Comparison of ENCODE assay signal across 15 cellular contexts in genomic region chr19:4795400-4795799, GRCh38. TPM values are rescaled to one million over a fixed set of nuclear protein-coding genes. Genes with fewer than 3 reads are reported as not detected.
DNase-seq lines count a peak whose midpoint lies in the region; ATAC-seq and TF ChIP-seq lines count a peak whose summit lies in the region.
"Had no signal": no experiment of that assay in that cellular context is flagged by ENCODE, and none has a peak within 500 bp of the region (broad histone marks: within the 10 kb centered on the region; RNA-seq: fewer than 3 reads in every experiment).

No MANE protein-coding gene starts in this region.

- TF ChIP-seq CTCF in heart right ventricle (IDR thresholded peaks at IDR 0.05) (no peak), RWPE1 (conservative IDR thresholded peaks at IDR 0.05; ENCODE audit: low read depth) (no peak), epithelial cell of esophagus (IDR thresholded peaks at IDR 0.05; ENCODE audit: insufficient read depth, low read depth, low read length, missing control alignments) (no peak), endothelial cell (IDR thresholded peaks at IDR 0.05; ENCODE audit: unreplicated experiment) (no peak)

- peaks cover 10% of the 10 kb centered on the region for H3K36me3 Mint-ChIP-seq in endothelial cell (ENCODE audit: low read depth, unreplicated experiment)

- no peaks in the 10 kb centered on the region for H3K9me3 Mint-ChIP-seq in stimulated activated naive CD8-positive, alpha-beta T cell treated with anti-CD3 and anti-CD28 coated beads, Interleukin-15, amount 100 ng/mL, for 72 hours
- H3K9me3 Mint-ChIP-seq in endothelial cell (ENCODE audit: unreplicated experiment), result no peaks in the 10 kb centered on the region
- H3K9me3 Mint-ChIP-seq: dendritic cell treated with granulocyte-macrophage colony-stimulating factor and Interleukin-4, amounts not matched to agents 40 ng/mL and 50 ng/mL, for 4 days had no signal

- H3K27ac ChIP-seq in heart right ventricle (peak overlapping the region in 8 of 10 donors; percentile 5 to 58 (median 41)), RWPE1 (peak overlapping the region; percentile 89)
- H3K27ac ChIP-seq: pancreas, SJSA1 had no signal

- no peaks in the 10 kb centered on the region for H3K27me3 Mint-ChIP-seq in stimulated activated naive CD8-positive, alpha-beta T cell treated with anti-CD3 and anti-CD28 coated beads, Interleukin-15, amount 100 ng/mL, for 72 hours
- peaks cover 3% of the 10 kb centered on the region for H3K27me3 Mint-ChIP-seq in endothelial cell (ENCODE audit: unreplicated experiment)
- H3K27me3 Mint-ChIP-seq: dendritic cell treated with granulocyte-macrophage colony-stimulating factor and Interleukin-4, amounts not matched to agents 40 ng/mL and 50 ng/mL, for 4 days had no signal

- ATAC-seq in heart right ventricle (no peak), Right ventricle myocardium inferior (no peak), GM19035 (IDR thresholded peaks at IDR 0.05; ENCODE audit: unreplicated experiment) (no peak)
- no peak for ATAC-seq in stimulated activated naive CD8-positive, alpha-beta T cell treated with anti-CD3 and anti-CD28 coated beads, Interleukin-15, amount 100 ng/mL, for 72 hours
- ATAC-seq: pancreas had no signal

- peak overlapping the region in 1 of 2 donors; percentile 46 for H3K4me3 Mint-ChIP-seq in stimulated activated naive CD8-positive, alpha-beta T cell treated with anti-CD3 and anti-CD28 coated beads, Interleukin-15, amount 100 ng/mL, for 72 hours
- no peak overlapping the region for H3K4me3 Mint-ChIP-seq in endothelial cell (ENCODE audit: unreplicated experiment)
- H3K4me3 Mint-ChIP-seq: dendritic cell treated with granulocyte-macrophage colony-stimulating factor and Interleukin-4, amounts not matched to agents 40 ng/mL and 50 ng/mL, for 4 days had no signal

- H3K27me3 ChIP-seq in heart right ventricle, result no peaks in the 10 kb centered on the region
- H3K27me3 ChIP-seq: pancreas, SJSA1 had no signal

- WGBS in heart right ventricle, 2 donors, result 68 to 72% methylated on average over 9 of the region's 9 CpGs

- peaks cover 18 to 56% (median 42%) of the 10 kb centered on the region in 9 donors for H3K4me1 ChIP-seq in heart right ventricle

- peak overlapping the region in 5 of 10 donors; percentile 0 to 20 (median 9) for H3K4me3 ChIP-seq in heart right ventricle
- H3K4me3 ChIP-seq in epithelial cell of esophagus (ENCODE audit: low read length), result peak overlapping the region; percentile 28
- H3K4me3 ChIP-seq: pancreas, SJSA1 had no signal

- DNase-seq in heart right ventricle, result no peak
- DNase-seq in Right ventricle myocardium inferior (ENCODE audit: missing footprints), result no peak
- DNase-seq in RWPE1 (ENCODE audit: low spot score), result peak; percentile 44
- peak; percentile 72 for DNase-seq in epithelial cell of esophagus (ENCODE audit: low read depth)
- no peak for DNase-seq in stimulated activated naive CD8-positive, alpha-beta T cell treated with anti-CD3 and anti-CD28 coated beads, Interleukin-15, amount 100 ng/mL, for 72 hours
- DNase-seq in endothelial cell (ENCODE audit: low spot score), result no peak
- no peak for DNase-seq in NCI-H146 (lab: John Stamatoyannopoulos, UW)
- DNase-seq: amniotic stem cell, DMS 273 treated with DMSO at 0.1 percent for 48 hours, NCI-H2081, NCI-H748 treated with DMSO at 0.1 percent for 48 hours, pancreas had no signal

- H3K27ac Mint-ChIP-seq in stimulated activated naive CD8-positive, alpha-beta T cell treated with anti-CD3 and anti-CD28 coated beads, Interleukin-15, amount 100 ng/mL, for 72 hours, result peak overlapping the region; percentile 70 to 89
- no peak overlapping the region for H3K27ac Mint-ChIP-seq in endothelial cell (ENCODE audit: unreplicated experiment)
- H3K27ac Mint-ChIP-seq: dendritic cell treated with granulocyte-macrophage colony-stimulating factor and Interleukin-4, amounts not matched to agents 40 ng/mL and 50 ng/mL, for 4 days had no signal

- peaks cover 0 to 51% (median 17%) of the 10 kb centered on the region in 9 donors for H3K36me3 ChIP-seq in heart right ventricle

- CTCF ChIA-PET in RWPE1 (lab: Yijun Ruan, JAX), result interaction anchor here (1.3 kb wide), 1 partner anchor 56 kb away, joined by 5 read pairs; no protein-coding TSS in a partner anchor

- H3K4me1 Mint-ChIP-seq in stimulated activated naive CD8-positive, alpha-beta T cell treated with anti-CD3 and anti-CD28 coated beads, Interleukin-15, amount 100 ng/mL, for 72 hours, result peaks cover 50% of the 10 kb centered on the region
- H3K4me1 Mint-ChIP-seq in endothelial cell (ENCODE audit: unreplicated experiment), result peaks cover 3% of the 10 kb centered on the region

- intact Hi-C loops in heart right ventricle (cut with DNase I) (loop anchor here in 1 of 10 donors (10.0 kb wide), 1 partner anchor 221 kb away; no protein-coding TSS in a partner anchor), Right ventricle myocardium inferior (cut with DNase I) (no loop called here)

- no peaks in the 10 kb centered on the region for H3K9me3 ChIP-seq in heart right ventricle
- H3K9me3 ChIP-seq: pancreas, SJSA1 had no signal

- POLR2A ChIA-PET in RWPE1 (lab: Yijun Ruan, JAX; ENCODE audit: low non-redundant PET), result interaction anchor here (0.9 kb wide), 1 partner anchor 53 kb away, joined by 9 read pairs; no protein-coding TSS in a partner anchor

RNA-seq across cellular contexts. Expression of gene FEM1A, which starts 3.9 kb away (rescaled TPM):
- total RNA-seq in heart right ventricle, result 10 to 100 TPM; 36.5 to 51.6 (median 48.1) TPM
- 10 to 100 TPM; 14.4 to 17.3 TPM for polyA plus RNA-seq in heart right ventricle
- 47.0 TPM for total RNA-seq in Right ventricle myocardium inferior
- total RNA-seq in endothelial cell (ENCODE audit: unreplicated experiment), result 12.0 TPM

RNA-seq across cellular contexts. Expression of gene TICAM1, which starts 36.1 kb away (rescaled TPM):
- total RNA-seq in heart right ventricle (10 to 100 TPM in 1 of 10 donors, 1 to 10 TPM in 9; 4.5 to 11.1 (median 6.9) TPM), Right ventricle myocardium inferior (7.3 TPM), endothelial cell (ENCODE audit: unreplicated experiment) (3.5 TPM)
- polyA plus RNA-seq in heart right ventricle, result 1 to 10 TPM; 6.3 to 6.4 TPM

Comparison
In these comparisons a context has a peak if more than half of its experiments do, and no peak if none do; other contexts are left out.
1. DNase-seq: peak in RWPE1 (single experiment) and epithelial cell of esophagus (single experiment); none in heart right ventricle (0 of 2), Right ventricle myocardium inferior (single experiment), stimulated activated naive CD8-positive, alpha-beta T cell treated with anti-CD3 and anti-CD28 coated beads, Interleukin-15, amount 100 ng/mL, for 72 hours (0 of 2), endothelial cell (single experiment) and NCI-H146 (single experiment).